Comparison of ENCODE assay signal across 21 cellular contexts in the genomic region with DNA sequence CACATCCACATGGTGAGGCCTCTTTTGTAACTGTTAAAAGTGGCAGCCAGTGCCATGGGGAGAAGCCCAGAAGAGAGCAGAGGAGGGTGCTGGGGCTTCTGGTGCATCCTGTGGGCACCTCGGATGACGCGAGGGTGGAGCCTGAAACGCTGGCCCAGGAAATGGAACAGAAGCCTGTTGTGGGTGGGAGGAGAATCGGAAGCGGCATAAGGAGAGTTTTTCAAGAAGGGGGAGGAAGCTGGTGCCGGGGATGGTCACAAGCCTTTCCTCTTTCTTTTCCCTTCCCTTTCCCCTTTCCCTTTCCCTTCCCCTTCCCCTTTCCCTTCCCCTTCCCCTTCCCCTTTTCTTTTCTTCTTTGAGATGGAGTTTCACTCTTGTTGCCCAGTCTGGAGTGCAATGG. TPM values are rescaled to one million over a fixed set of nuclear protein-coding genes. Genes with fewer than 3 reads are reported as not detected.
DNase-seq lines count a peak whose midpoint lies in the region; ATAC-seq and TF ChIP-seq lines count a peak whose summit lies in the region.
"Had no signal": no experiment of that assay in that cellular context is flagged by ENCODE, and none has a peak within 500 bp of the region (broad histone marks: within the 10 kb centered on the region; RNA-seq: fewer than 3 reads in every experiment).

No MANE protein-coding gene starts in this region.

- H3K36me3 Mint-ChIP-seq in activated CD8-positive, alpha-beta memory T cell treated with anti-CD3 and anti-CD28 coated beads, Interleukin-2, amount 10 ng/mL, durations not matched to agents 7 days and 5 days: peaks cover 3% of the 10 kb centered on the region
- no peaks in the 10 kb centered on the region for H3K36me3 Mint-ChIP-seq in activated T-cell treated with anti-CD3 and anti-CD28 coated beads, Interleukin-2, amount 50 U/mL, for 24 hours (ENCODE audit: low read depth)

- H3K27me3 ChIP-seq in H7 (ENCODE audit: control insufficient read depth, insufficient read depth, low read length) (no peaks in the 10 kb centered on the region), ascending aorta (no peaks in the 10 kb centered on the region), skeletal muscle tissue (ENCODE audit: control insufficient read depth in 3 of 3, insufficient read depth in 3 of 3, low read length in 3 of 3) (no peaks in the 10 kb centered on the region)
- H3K27me3 ChIP-seq: esophagus squamous epithelium, stomach, upper lobe of left lung had no signal

- intact Hi-C loops in ascending aorta (cut with DNase I): no loop called here

- peaks cover 5 to 16% of the 10 kb centered on the region in 2 donors for H3K4me1 ChIP-seq in ascending aorta
- peaks cover 23 to 38% (median 38%) of the 10 kb centered on the region in 3 donors for H3K4me1 ChIP-seq in skeletal muscle tissue (ENCODE audit: control insufficient read depth in 3 of 3, insufficient read depth in 3 of 3, low read length in 3 of 3)

- H3K4me3 ChIP-seq in H7 (ENCODE audit: insufficient read depth, low read depth, low read length) (no peak overlapping the region), ascending aorta (no peak overlapping the region), skeletal muscle tissue (ENCODE audit: low read length in 3 of 3) (no peak overlapping the region), coronary artery (no peak overlapping the region)
- H3K4me3 ChIP-seq: esophagus squamous epithelium, gastroesophageal sphincter, lung, stomach, upper lobe of left lung had no signal

- no peaks in the 10 kb centered on the region for H3K9me3 ChIP-seq in ascending aorta
- no peaks in the 10 kb centered on the region for H3K9me3 ChIP-seq in skeletal muscle tissue (ENCODE audit: control insufficient read depth in 3 of 3, low read length in 3 of 3)
- H3K9me3 ChIP-seq: esophagus squamous epithelium, gastroesophageal sphincter, stomach, upper lobe of left lung had no signal

- TF ChIP-seq CTCF in ascending aorta (IDR thresholded peaks at IDR 0.05): no peak
- no peak for TF ChIP-seq CTCF in coronary artery (IDR thresholded peaks at IDR 0.05)

- DNase-seq in activated CD8-positive, alpha-beta memory T cell treated with anti-CD3 and anti-CD28 coated beads, Interleukin-2, amount 50 U/mL, for 48 hours: peak; percentile 18
- DNase-seq in activated CD8-positive, alpha-beta memory T cell treated with anti-CD3 and anti-CD28 coated beads, Interleukin-2, amount 10 ng/mL, durations not matched to agents 7 days and 5 days: no peak
- peak; percentile 11 for DNase-seq in H7
- no peak for DNase-seq in ascending aorta (ENCODE audit: low spot score in 2 of 2)
- no peak for DNase-seq in kidney tubule cell (ENCODE audit: low spot score)
- no peak for DNase-seq in activated T-cell treated with anti-CD3 and anti-CD28 coated beads, Interleukin-2, amount 50 U/mL, for 24 hours
- DNase-seq in coronary artery (ENCODE audit: low spot score): no peak
- DNase-seq: activated naive CD8-positive, alpha-beta T cell treated with anti-CD3 and anti-CD28 coated beads for 36 hours; effector memory CD8-positive, alpha-beta T cell; EL; esophagus squamous epithelium; H9; KBM-7; stimulated activated CD4-positive, alpha-beta T cell treated with anti-CD3 and anti-CD28 coated beads, Interleukin-4, amount 100 ng/mL, for 24 hours; stomach; T-helper 9 cell had no signal

- peaks cover 2% of the 10 kb centered on the region for H3K27me3 Mint-ChIP-seq in activated CD8-positive, alpha-beta memory T cell treated with anti-CD3 and anti-CD28 coated beads, Interleukin-2, amount 10 ng/mL, durations not matched to agents 7 days and 5 days
- H3K27me3 Mint-ChIP-seq in activated T-cell treated with anti-CD3 and anti-CD28 coated beads, Interleukin-2, amount 50 U/mL, for 24 hours: no peaks in the 10 kb centered on the region
- H3K27me3 Mint-ChIP-seq: activated naive CD8-positive, alpha-beta T cell treated with anti-CD3 and anti-CD28 coated beads for 36 hours; effector memory CD8-positive, alpha-beta T cell had no signal

- no peaks in the 10 kb centered on the region for H3K9me3 Mint-ChIP-seq in activated CD8-positive, alpha-beta memory T cell treated with anti-CD3 and anti-CD28 coated beads, Interleukin-2, amount 10 ng/mL, durations not matched to agents 7 days and 5 days (ENCODE audit: low read depth)
- H3K9me3 Mint-ChIP-seq in activated T-cell treated with anti-CD3 and anti-CD28 coated beads, Interleukin-2, amount 50 U/mL, for 24 hours: no peaks in the 10 kb centered on the region
- H3K9me3 Mint-ChIP-seq: activated naive CD8-positive, alpha-beta T cell treated with anti-CD3 and anti-CD28 coated beads for 36 hours; effector memory CD8-positive, alpha-beta T cell; H9 had no signal

- H3K27ac ChIP-seq in ascending aorta (peak overlapping the region; percentile 58 to 79), skeletal muscle tissue (ENCODE audit: low read depth, low read length) (peak overlapping the region; percentile 64), coronary artery (no peak overlapping the region)
- H3K27ac ChIP-seq: esophagus squamous epithelium, gastroesophageal sphincter had no signal

- CTCF ChIA-PET in activated CD8-positive, alpha-beta memory T cell treated with anti-CD3 and anti-CD28 coated beads, Interleukin-2, amount 10 ng/mL, durations not matched to agents 7 days and 5 days (lab: Charles Lee): interaction anchor here (0.9 to 1.3 kb wide), 3 partner anchors 8 to 123 kb away, joined by 3 to 5 read pairs (median 3); no protein-coding TSS in a partner anchor

- no peak overlapping the region for H3K9ac ChIP-seq in skeletal muscle tissue (ENCODE audit: low read depth in 1 of 3, low read length in 3 of 3)

- ATAC-seq in activated CD8-positive, alpha-beta memory T cell treated with anti-CD3 and anti-CD28 coated beads, Interleukin-2, amount 10 ng/mL, durations not matched to agents 7 days and 5 days: no peak
- ATAC-seq: activated CD4-positive, CD25-positive, alpha-beta regulatory T cell treated with anti-CD3 and anti-CD28 coated beads, Interleukin-2, amount 50 U/mL, for 24 hours; effector memory CD8-positive, alpha-beta T cell had no signal

- no peak overlapping the region for H3K27ac Mint-ChIP-seq in activated CD8-positive, alpha-beta memory T cell treated with anti-CD3 and anti-CD28 coated beads, Interleukin-2, amount 10 ng/mL, durations not matched to agents 7 days and 5 days
- no peak overlapping the region for H3K27ac Mint-ChIP-seq in activated T-cell treated with anti-CD3 and anti-CD28 coated beads, Interleukin-2, amount 50 U/mL, for 24 hours
- H3K27ac Mint-ChIP-seq: activated naive CD8-positive, alpha-beta T cell treated with anti-CD3 and anti-CD28 coated beads for 36 hours; H9 had no signal

- peaks cover 38% of the 10 kb centered on the region for H3K4me1 Mint-ChIP-seq in activated CD8-positive, alpha-beta memory T cell treated with anti-CD3 and anti-CD28 coated beads, Interleukin-2, amount 10 ng/mL, durations not matched to agents 7 days and 5 days
- H3K4me1 Mint-ChIP-seq in activated T-cell treated with anti-CD3 and anti-CD28 coated beads, Interleukin-2, amount 50 U/mL, for 24 hours (ENCODE audit: low read depth): peaks cover 50% of the 10 kb centered on the region

- no peak overlapping the region for H3K4me3 Mint-ChIP-seq in activated CD8-positive, alpha-beta memory T cell treated with anti-CD3 and anti-CD28 coated beads, Interleukin-2, amount 10 ng/mL, durations not matched to agents 7 days and 5 days
- no peak overlapping the region for H3K4me3 Mint-ChIP-seq in activated T-cell treated with anti-CD3 and anti-CD28 coated beads, Interleukin-2, amount 50 U/mL, for 24 hours
- H3K4me3 Mint-ChIP-seq: activated naive CD8-positive, alpha-beta T cell treated with anti-CD3 and anti-CD28 coated beads for 36 hours; effector memory CD8-positive, alpha-beta T cell; H9 had no signal

- H3K36me3 ChIP-seq in H7 (replicated peaks; ENCODE audit: control insufficient read depth, insufficient read depth, low read length) (no peaks in the 10 kb centered on the region), ascending aorta (no peaks in the 10 kb centered on the region), skeletal muscle tissue (ENCODE audit: control insufficient read depth in 3 of 3, insufficient read depth in 3 of 3, low read length in 3 of 3) (no peaks in the 10 kb centered on the region)
- H3K36me3 ChIP-seq: esophagus squamous epithelium, gastroesophageal sphincter, stomach, upper lobe of left lung had no signal

RNA-seq across cellular contexts. Expression of a gene that starts 12.9 kb away (rescaled TPM):
- 10 to 100 TPM in 1 of 2 experiments, 1 to 10 TPM in 1; 6.8 to 13.8 TPM for total RNA-seq in activated CD8-positive, alpha-beta memory T cell treated with anti-CD3 and anti-CD28 coated beads, Interleukin-2, amount 10 ng/mL, durations not matched to agents 7 days and 5 days
- total RNA-seq in H7 (2014; rRNA removed; shearing (Covaris generic)): 1.1 and 1.6 TPM in 2 replicates
- total RNA-seq in ascending aorta (7.2 TPM), skeletal muscle tissue (2.6 TPM)

Comparison
In these comparisons a context has a peak if more than half of its experiments do, and no peak if none do; other contexts are left out.
1. DNase-seq: peak in activated CD8-positive, alpha-beta memory T cell treated with anti-CD3 and anti-CD28 coated beads, Interleukin-2, amount 50 U/mL, for 48 hours (single experiment) and H7 (single experiment); none in activated CD8-positive, alpha-beta memory T cell treated with anti-CD3 and anti-CD28 coated beads, Interleukin-2, amount 10 ng/mL, durations not matched to agents 7 days and 5 days (single experiment), ascending aorta (0 of 2), kidney tubule cell (single experiment), activated T-cell treated with anti-CD3 and anti-CD28 coated beads, Interleukin-2, amount 50 U/mL, for 24 hours (single experiment) and coronary artery (single experiment).
2. H3K27ac ChIP-seq: peak in ascending aorta (2 of 2) and skeletal muscle tissue (single experiment); none in coronary artery (0 of 2).